Comparison of ENCODE assay signal across 18 cellular contexts in genomic region chr2:233076749-233077148, GRCh38. TPM values are rescaled to one million over a fixed set of nuclear protein-coding genes. Genes with fewer than 3 reads are reported as not detected.
DNase-seq lines count a peak whose midpoint lies in the region; ATAC-seq and TF ChIP-seq lines count a peak whose summit lies in the region.
"Had no signal": no experiment of that assay in that cellular context is flagged by ENCODE, and none has a peak within 500 bp of the region (broad histone marks: within the 10 kb centered on the region; RNA-seq: fewer than 3 reads in every experiment).

No MANE protein-coding gene starts in this region.

- intact Hi-C loops in upper lobe of right lung (cut with DNase I): no loop called here

- H3K27ac ChIP-seq in effector memory CD4-positive, alpha-beta T cell (ENCODE audit: insufficient read depth, low read length, poor library complexity, severe bottlenecking): peak overlapping the region; percentile 56
- peak overlapping the region; percentile 45 for H3K27ac ChIP-seq in upper lobe of right lung
- H3K27ac ChIP-seq: gastrocnemius medialis, RWPE1 had no signal

- peaks cover 42% of the 10 kb centered on the region for H3K4me1 Mint-ChIP-seq in activated naive CD8-positive, alpha-beta T cell treated with anti-CD3 and anti-CD28 coated beads, Interleukin-2, amount 10 ng/mL, durations not matched to agents 7 days and 5 days
- peaks cover 46% of the 10 kb centered on the region for H3K4me1 Mint-ChIP-seq in activated naive CD8-positive, alpha-beta T cell treated with anti-CD3 and anti-CD28 coated beads, Interleukin-2, amount 50 U/mL, for 24 hours
- H3K4me1 Mint-ChIP-seq in nephron progenitor cell: peaks cover 18% of the 10 kb centered on the region

- no peak overlapping the region for H3K4me3 Mint-ChIP-seq in activated naive CD8-positive, alpha-beta T cell treated with anti-CD3 and anti-CD28 coated beads, Interleukin-2, amount 10 ng/mL, durations not matched to agents 7 days and 5 days
- no peak overlapping the region for H3K4me3 Mint-ChIP-seq in activated naive CD8-positive, alpha-beta T cell treated with anti-CD3 and anti-CD28 coated beads, Interleukin-2, amount 50 U/mL, for 24 hours
- H3K4me3 Mint-ChIP-seq in nephron progenitor cell: no peak overlapping the region
- H3K4me3 Mint-ChIP-seq: activated CD4-positive, alpha-beta T cell treated with anti-CD3 and anti-CD28 coated beads, Interleukin-2, amount 10 ng/mL, durations not matched to agents 24 days and 14 days; activated T-helper 17 cell treated with anti-CD3 and anti-CD28 coated beads, Interleukin-2, amount 50 U/mL, for 72 hours; endodermal cell; T-helper 1 cell treated with Interleukin-12 subunit alpha and Interleukin-12 subunit beta and Interleukin-4 antibody, amounts not matched to agents 30 μg/mL and 1 μg/mL, for 36 hours had no signal

- H3K27me3 ChIP-seq in effector memory CD4-positive, alpha-beta T cell (replicated peaks; ENCODE audit: control insufficient read depth, insufficient read depth, low read length, poor library complexity, severe bottlenecking): no peaks in the 10 kb centered on the region
- no peaks in the 10 kb centered on the region for H3K27me3 ChIP-seq in upper lobe of right lung
- H3K27me3 ChIP-seq: gastrocnemius medialis, pancreas had no signal

- no peaks in the 10 kb centered on the region for H3K27me3 Mint-ChIP-seq in activated naive CD8-positive, alpha-beta T cell treated with anti-CD3 and anti-CD28 coated beads, Interleukin-2, amount 10 ng/mL, durations not matched to agents 7 days and 5 days
- H3K27me3 Mint-ChIP-seq in activated naive CD8-positive, alpha-beta T cell treated with anti-CD3 and anti-CD28 coated beads, Interleukin-2, amount 50 U/mL, for 24 hours: no peaks in the 10 kb centered on the region
- no peaks in the 10 kb centered on the region for H3K27me3 Mint-ChIP-seq in nephron progenitor cell (ENCODE audit: low read depth, poor library complexity)
- H3K27me3 Mint-ChIP-seq: activated CD4-positive, alpha-beta T cell treated with anti-CD3 and anti-CD28 coated beads, Interleukin-2, amount 10 ng/mL, durations not matched to agents 24 days and 14 days; activated T-helper 17 cell treated with anti-CD3 and anti-CD28 coated beads, Interleukin-2, amount 50 U/mL, for 72 hours had no signal

- H3K9me3 ChIP-seq in effector memory CD4-positive, alpha-beta T cell (ENCODE audit: control insufficient read depth, low read length): no peaks in the 10 kb centered on the region
- no peaks in the 10 kb centered on the region for H3K9me3 ChIP-seq in upper lobe of right lung
- H3K9me3 ChIP-seq: pancreas had no signal

- H3K36me3 Mint-ChIP-seq in activated naive CD8-positive, alpha-beta T cell treated with anti-CD3 and anti-CD28 coated beads, Interleukin-2, amount 10 ng/mL, durations not matched to agents 7 days and 5 days: peaks cover 38% of the 10 kb centered on the region
- H3K36me3 Mint-ChIP-seq in activated naive CD8-positive, alpha-beta T cell treated with anti-CD3 and anti-CD28 coated beads, Interleukin-2, amount 50 U/mL, for 24 hours (ENCODE audit: low read depth): peaks cover 30% of the 10 kb centered on the region
- H3K36me3 Mint-ChIP-seq in nephron progenitor cell (ENCODE audit: low read depth): no peaks in the 10 kb centered on the region

- DNase-seq in activated naive CD8-positive, alpha-beta T cell treated with anti-CD3 and anti-CD28 coated beads, Interleukin-2, amount 10 ng/mL, durations not matched to agents 7 days and 5 days: no peak
- no peak for DNase-seq in activated naive CD8-positive, alpha-beta T cell treated with anti-CD3 and anti-CD28 coated beads, Interleukin-2, amount 50 U/mL, for 24 hours
- DNase-seq in NOMO-1 (lab: John Stamatoyannopoulos, UW; ENCODE audit: unreplicated experiment in 2 of 2) (peak; percentile 53 to 69), upper lobe of right lung (no peak), DMS153 treated with DMSO at 0.1 percent for 48 hours (lab: John Stamatoyannopoulos, UW; ENCODE audit: unreplicated experiment) (no peak), nephron progenitor cell (no peak)
- no peak for DNase-seq in effector memory CD4-positive, alpha-beta T cell
- DNase-seq: DMS53, gastrocnemius medialis, pancreas had no signal

- H3K27ac Mint-ChIP-seq in activated naive CD8-positive, alpha-beta T cell treated with anti-CD3 and anti-CD28 coated beads, Interleukin-2, amount 10 ng/mL, durations not matched to agents 7 days and 5 days: peak overlapping the region; percentile 58
- H3K27ac Mint-ChIP-seq in activated naive CD8-positive, alpha-beta T cell treated with anti-CD3 and anti-CD28 coated beads, Interleukin-2, amount 50 U/mL, for 24 hours: no peak overlapping the region
- H3K27ac Mint-ChIP-seq in nephron progenitor cell: no peak overlapping the region
- H3K27ac Mint-ChIP-seq: activated CD4-positive, alpha-beta T cell treated with anti-CD3 and anti-CD28 coated beads, Interleukin-2, amount 10 ng/mL, durations not matched to agents 24 days and 14 days; activated T-helper 17 cell treated with anti-CD3 and anti-CD28 coated beads, Interleukin-2, amount 50 U/mL, for 72 hours; endodermal cell; T-helper 1 cell treated with Interleukin-12 subunit alpha and Interleukin-12 subunit beta and Interleukin-4 antibody, amounts not matched to agents 30 μg/mL and 1 μg/mL, for 36 hours had no signal

- peaks cover 65% of the 10 kb centered on the region for H3K4me1 ChIP-seq in effector memory CD4-positive, alpha-beta T cell (ENCODE audit: control insufficient read depth, insufficient read depth, low read length, poor library complexity, severe bottlenecking)
- peaks cover 50% of the 10 kb centered on the region for H3K4me1 ChIP-seq in upper lobe of right lung
- H3K4me1 ChIP-seq: pancreas had no signal

- H3K36me3 ChIP-seq in effector memory CD4-positive, alpha-beta T cell (ENCODE audit: control insufficient read depth, insufficient read depth, low read length): peaks cover 12% of the 10 kb centered on the region
- H3K36me3 ChIP-seq in upper lobe of right lung: no peaks in the 10 kb centered on the region
- H3K36me3 ChIP-seq: gastrocnemius medialis, pancreas had no signal

- POLR2A ChIA-PET in activated naive CD8-positive, alpha-beta T cell treated with anti-CD3 and anti-CD28 coated beads, Interleukin-2, amount 10 ng/mL, durations not matched to agents 7 days and 5 days (lab: Charles Lee): interaction anchor here (0.7 to 1.9 kb wide), 2 partner anchors 15 to 165 kb away, joined by 4 to 33 read pairs; partner anchors contain the start of gene INPP5D

- H3K9me3 Mint-ChIP-seq in activated naive CD8-positive, alpha-beta T cell treated with anti-CD3 and anti-CD28 coated beads, Interleukin-2, amount 10 ng/mL, durations not matched to agents 7 days and 5 days: peaks cover 2% of the 10 kb centered on the region
- peaks cover 2% of the 10 kb centered on the region for H3K9me3 Mint-ChIP-seq in activated naive CD8-positive, alpha-beta T cell treated with anti-CD3 and anti-CD28 coated beads, Interleukin-2, amount 50 U/mL, for 24 hours
- peaks cover 7% of the 10 kb centered on the region for H3K9me3 Mint-ChIP-seq in nephron progenitor cell
- H3K9me3 Mint-ChIP-seq: activated T-helper 17 cell treated with anti-CD3 and anti-CD28 coated beads, Interleukin-2, amount 50 U/mL, for 72 hours had no signal

- TF ChIP-seq CTCF in upper lobe of right lung (IDR thresholded peaks at IDR 0.05) (no peak), nephron progenitor cell (IDR thresholded peaks at IDR 0.05) (no peak)

- H3K4me3 ChIP-seq in effector memory CD4-positive, alpha-beta T cell (ENCODE audit: insufficient read depth, low read depth, low read length, poor library complexity, severe bottlenecking): no peak overlapping the region
- no peak overlapping the region for H3K4me3 ChIP-seq in upper lobe of right lung
- H3K4me3 ChIP-seq: gastrocnemius medialis, pancreas had no signal

- no peak for ATAC-seq in activated naive CD8-positive, alpha-beta T cell treated with anti-CD3 and anti-CD28 coated beads, Interleukin-2, amount 10 ng/mL, durations not matched to agents 7 days and 5 days (ENCODE audit: low read depth)
- no peak for ATAC-seq in activated naive CD8-positive, alpha-beta T cell treated with anti-CD3 and anti-CD28 coated beads, Interleukin-2, amount 50 U/mL, for 24 hours
- ATAC-seq in upper lobe of right lung: no peak
- ATAC-seq in HG02610 (IDR thresholded peaks at IDR 0.05; ENCODE audit: unreplicated experiment): no peak
- ATAC-seq: gastrocnemius medialis had no signal

RNA-seq across cellular contexts. Expression of gene INPP5D, which starts 16.6 kb away (rescaled TPM):
- total RNA-seq in activated naive CD8-positive, alpha-beta T cell treated with anti-CD3 and anti-CD28 coated beads, Interleukin-2, amount 10 ng/mL, durations not matched to agents 7 days and 5 days: 100 to 1,000 TPM; 129 to 135 TPM
- 33.3 TPM for total RNA-seq in upper lobe of right lung

RNA-seq across cellular contexts. Expression of gene NEU2, which starts 44.3 kb away (rescaled TPM):
- total RNA-seq in activated naive CD8-positive, alpha-beta T cell treated with anti-CD3 and anti-CD28 coated beads, Interleukin-2, amount 10 ng/mL, durations not matched to agents 7 days and 5 days: not detected
- not detected for total RNA-seq in upper lobe of right lung
- total RNA-seq: activated CD4-positive, alpha-beta T cell treated with anti-CD3 and anti-CD28 coated beads, Interleukin-2, amount 10 ng/mL, durations not matched to agents 24 days and 14 days; activated T-helper 17 cell treated with anti-CD3 and anti-CD28 coated beads, Interleukin-2, amount 50 U/mL, for 72 hours; endodermal cell; gastrocnemius medialis; HT-29; pancreas; temporal lobe had no signal

Comparison
In these comparisons a context has a peak if more than half of its experiments do, and no peak if none do; other contexts are left out.
1. DNase-seq: peak in NOMO-1 (2 of 2); none in activated naive CD8-positive, alpha-beta T cell treated with anti-CD3 and anti-CD28 coated beads, Interleukin-2, amount 10 ng/mL, durations not matched to agents 7 days and 5 days (single experiment), activated naive CD8-positive, alpha-beta T cell treated with anti-CD3 and anti-CD28 coated beads, Interleukin-2, amount 50 U/mL, for 24 hours (single experiment), effector memory CD4-positive, alpha-beta T cell (0 of 3), upper lobe of right lung (single experiment), DMS153 treated with DMSO at 0.1 percent for 48 hours (single experiment) and nephron progenitor cell (single experiment).